ENCODE assay signal across 14 cellular contexts in the genomic region with DNA sequence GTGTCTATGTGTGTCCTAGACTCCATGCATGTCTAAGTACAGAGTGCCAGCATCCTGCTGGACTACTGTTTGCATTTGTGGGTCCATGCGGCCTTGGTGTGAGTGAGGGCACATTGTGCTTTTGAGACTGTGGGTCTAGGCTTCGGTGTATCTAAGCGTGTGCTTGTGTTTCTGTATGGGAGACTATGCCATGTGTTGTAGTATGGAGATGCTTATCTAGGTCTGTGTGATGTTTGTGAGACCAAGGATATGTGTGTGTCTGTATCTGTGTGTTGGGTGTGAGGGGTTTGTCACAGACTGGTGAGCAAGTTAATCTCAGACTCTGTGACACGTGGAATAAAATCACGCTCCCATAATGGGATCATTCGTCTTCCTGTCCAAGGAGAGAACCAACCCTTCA. TPM values are rescaled to one million over a fixed set of nuclear protein-coding genes. Genes with fewer than 3 reads are reported as not detected.
DNase-seq lines count a peak whose midpoint lies in the region; ATAC-seq and TF ChIP-seq lines count a peak whose summit lies in the region.
"Had no signal": no experiment of that assay in that cellular context is flagged by ENCODE, and none has a peak within 500 bp of the region (broad histone marks: within the 10 kb centered on the region; RNA-seq: fewer than 3 reads in every experiment).

No MANE protein-coding gene starts in this region.

- intact Hi-C loops in body of pancreas (cut with DNase I), result no loop called here

- peaks cover 100% of the 10 kb centered on the region for H4K20me1 ChIP-seq in BLaER1
- H4K20me1 ChIP-seq in smooth muscle cell (ENCODE audit: low read depth), result peaks cover 100% of the 10 kb centered on the region

- H3K9me3 Mint-ChIP-seq in activated T-cell treated with anti-CD3 and anti-CD28 coated beads, Interleukin-2, amount 50 U/mL, for 4 hours, result no peaks in the 10 kb centered on the region

- 86% methylated on average over 6 of the region's 6 CpGs for WGBS in smooth muscle cell (ENCODE audit: low lambda C conversion rate)
- WGBS in body of pancreas, 2 donors, result 72 to 76% methylated on average over 6 of the region's 6 CpGs

- H3K36me3 ChIP-seq in BLaER1 (peaks cover 74% of the 10 kb centered on the region), WERI-Rb-1 (peaks cover 5% of the 10 kb centered on the region), smooth muscle cell (ENCODE audit: low read depth) (no peaks in the 10 kb centered on the region), body of pancreas (replicated peaks in 1 of 2; ENCODE audit: insufficient read depth in 1 of 2, low read depth in 2 of 2) (no peaks in the 10 kb centered on the region)
- H3K36me3 ChIP-seq: BE2C had no signal

- peaks cover 3% of the 10 kb centered on the region for H3K4me1 Mint-ChIP-seq in activated T-cell treated with anti-CD3 and anti-CD28 coated beads, Interleukin-2, amount 50 U/mL, for 4 hours (ENCODE audit: low read depth)

- H3K27me3 ChIP-seq in BLaER1, result no peaks in the 10 kb centered on the region
- no peaks in the 10 kb centered on the region for H3K27me3 ChIP-seq in WERI-Rb-1 (ENCODE audit: insufficient read depth, low read depth, severe bottlenecking)
- no peaks in the 10 kb centered on the region for H3K27me3 ChIP-seq in layer of hippocampus (ENCODE audit: control insufficient read depth, insufficient read depth, low read length)
- no peaks in the 10 kb centered on the region for H3K27me3 ChIP-seq in smooth muscle cell (ENCODE audit: low read depth)
- no peaks in the 10 kb centered on the region for H3K27me3 ChIP-seq in body of pancreas
- H3K27me3 ChIP-seq: BE2C had no signal

- H2AFZ ChIP-seq in smooth muscle cell (ENCODE audit: low read depth), result no peak overlapping the region

- DNase-seq in WERI-Rb-1 (no peak), smooth muscle cell (lab: John Stamatoyannopoulos, UW; ENCODE audit: unreplicated experiment) (no peak), NCI-H526 (lab: John Stamatoyannopoulos, UW) (no peak), body of pancreas (no peak)
- DNase-seq in stimulated activated CD4-positive, alpha-beta T cell treated with anti-CD3 and anti-CD28 coated beads, Interleukin-2, amount 100 ng/mL, for 24 hours, result no peak
- no peak for DNase-seq in activated T-cell treated with anti-CD3 and anti-CD28 coated beads, Interleukin-2, amount 50 U/mL, for 4 hours
- DNase-seq: NCI-H446 treated with DMSO at 0.1 percent for 48 hours; stimulated activated naive CD8-positive, alpha-beta T cell treated with anti-CD3 and anti-CD28 coated beads, Interleukin-15, Interleukin-2, amounts not matched to agents 100 U/mL and 50 U/mL, for 24 hours had no signal

- no peak overlapping the region for H3K4me3 Mint-ChIP-seq in activated T-cell treated with anti-CD3 and anti-CD28 coated beads, Interleukin-2, amount 50 U/mL, for 4 hours

- peaks cover 100% of the 10 kb centered on the region for H3K79me2 ChIP-seq in smooth muscle cell (ENCODE audit: low read depth)

- H3K27ac ChIP-seq in BLaER1 (peak overlapping the region; percentile 62), WERI-Rb-1 (peak overlapping the region; percentile 94), layer of hippocampus (ENCODE audit: low read depth, low read length) (peak overlapping the region; percentile 42), smooth muscle cell (ENCODE audit: low read depth) (peak overlapping the region; percentile 60), body of pancreas (no peak overlapping the region)
- H3K27ac ChIP-seq: KMS-11 had no signal

- H3K36me3 Mint-ChIP-seq in activated T-cell treated with anti-CD3 and anti-CD28 coated beads, Interleukin-2, amount 50 U/mL, for 4 hours (ENCODE audit: insufficient read depth), result no peaks in the 10 kb centered on the region

- ATAC-seq in body of pancreas, result no peak
- no peak for ATAC-seq in activated T-cell treated with anti-CD3 and anti-CD28 coated beads, Interleukin-2, amount 50 U/mL, for 4 hours
- ATAC-seq: stimulated activated naive CD8-positive, alpha-beta T cell treated with anti-CD3 and anti-CD28 coated beads, Interleukin-15, Interleukin-2, amounts not matched to agents 100 U/mL and 50 U/mL, for 24 hours had no signal

- H3K9ac ChIP-seq in BLaER1 (0 out of 2 replicates have a peak overlapping the region, but pooled peaks have one; percentile 59), smooth muscle cell (ENCODE audit: low read depth) (peak overlapping the region; percentile 17)
- H3K9ac ChIP-seq: KMS-11 had no signal

- TF ChIP-seq POLR2A in body of pancreas (IDR thresholded peaks at IDR 0.05), result no peak

- H3F3A ChIP-seq in smooth muscle cell (ENCODE audit: low read depth), result no peaks in the 10 kb centered on the region

- TF ChIP-seq CTCF in WERI-Rb-1 (IDR thresholded peaks at IDR 0.05; ENCODE audit: low read depth, low read length) (no peak), smooth muscle cell (IDR thresholded peaks at IDR 0.05; ENCODE audit: borderline replicate concordance, insufficient read depth, poor library complexity, severe bottlenecking) (no peak), body of pancreas (IDR thresholded peaks at IDR 0.05) (no peak)

- H3K4me3 ChIP-seq in BLaER1, result no peak overlapping the region
- no peak overlapping the region for H3K4me3 ChIP-seq in WERI-Rb-1 (ENCODE audit: low read depth, low read length)
- H3K4me3 ChIP-seq in smooth muscle cell, result no peak overlapping the region
- H3K4me3 ChIP-seq in body of pancreas, result no peak overlapping the region

- H3K4me2 ChIP-seq in BLaER1 (peak overlapping the region; percentile 92), smooth muscle cell (no peak overlapping the region)
- H3K4me2 ChIP-seq: KMS-11 had no signal

- H3K4me1 ChIP-seq in BLaER1 (peaks cover 87% of the 10 kb centered on the region), smooth muscle cell (ENCODE audit: low read depth) (peaks cover 36% of the 10 kb centered on the region), body of pancreas (peaks cover 26% of the 10 kb centered on the region)

- no peaks in the 10 kb centered on the region for H3K27me3 Mint-ChIP-seq in activated T-cell treated with anti-CD3 and anti-CD28 coated beads, Interleukin-2, amount 50 U/mL, for 4 hours (ENCODE audit: low read depth)

- H3K9me3 ChIP-seq in BLaER1 (no peaks in the 10 kb centered on the region), WERI-Rb-1 (ENCODE audit: severe bottlenecking) (no peaks in the 10 kb centered on the region), smooth muscle cell (replicated peaks; ENCODE audit: low read depth) (no peaks in the 10 kb centered on the region), body of pancreas (no peaks in the 10 kb centered on the region)
- H3K9me3 ChIP-seq: BE2C had no signal

RNA-seq across cellular contexts. Expression of gene AHDC1, which starts 14.5 kb away (rescaled TPM):
- total RNA-seq in smooth muscle cell, result 8.4 and 12.2 TPM in 2 replicates
- polyA plus RNA-seq in smooth muscle cell, result 12.2 and 15.6 TPM in 2 replicates
- total RNA-seq in body of pancreas, result 10 to 100 TPM; 13.5 to 14.2 TPM
- 1 to 10 TPM; 7.6 to 9.4 (median 8.6) TPM for total RNA-seq in activated T-cell treated with anti-CD3 and anti-CD28 coated beads, Interleukin-2, amount 50 U/mL, for 4 hours

RNA-seq across cellular contexts. Expression of gene FGR, which starts 45.5 kb away (rescaled TPM):
- total RNA-seq in smooth muscle cell (1.3 TPM in 1 of 2 replicates, not detected in the other), body of pancreas (1 to 10 TPM; 3.0 to 5.4 TPM)
- polyA plus RNA-seq in smooth muscle cell, result 0.10 and 0.65 TPM in 2 replicates
- total RNA-seq in activated T-cell treated with anti-CD3 and anti-CD28 coated beads, Interleukin-2, amount 50 U/mL, for 4 hours, result under 1 TPM; 0.08 to 0.65 (median 0.61) TPM
- total RNA-seq: Daoy, glomerular endothelial cell had no signal

Comparison
In these comparisons a context has a peak if more than half of its experiments do, and no peak if none do; other contexts are left out.
1. H3K27ac ChIP-seq: peak in BLaER1 (single experiment), WERI-Rb-1 (single experiment), layer of hippocampus (single experiment) and smooth muscle cell (single experiment); none in body of pancreas (0 of 4).